ENCODE assay signal across 25 cellular contexts in genomic region chr17:80798595-80799552, GRCh38.
DNase-seq lines count a peak whose midpoint lies in the region; ATAC-seq, FAIRE-seq and TF ChIP-seq lines count a peak whose summit lies in the region.
"Had no signal": no experiment of that assay in that cellular context is flagged by ENCODE, and none has a peak within 500 bp of the region (broad histone marks: within the 10 kb centered on the region; RNA-seq: fewer than 3 reads in every experiment).

No MANE protein-coding gene starts in this region.

- H3K27ac ChIP-seq in H9 (ENCODE audit: insufficient read length, low read depth, low read length) (no peak overlapping the region), H1 (ENCODE audit: low read depth, low read length) (no peak overlapping the region), neuronal stem cell (replicated peaks; ENCODE audit: low read length) (no peak overlapping the region)
- H3K27ac ChIP-seq: breast epithelium, GM23248, upper lobe of left lung had no signal

- H3K27me3 Mint-ChIP-seq in activated CD4-positive, alpha-beta T cell treated with anti-CD3 and anti-CD28 coated beads, Interleukin-2, amount 10 ng/mL, durations not matched to agents 7 days and 5 days: no peaks in the 10 kb centered on the region
- no peaks in the 10 kb centered on the region for H3K27me3 Mint-ChIP-seq in H9 (ENCODE audit: low read depth)
- H3K27me3 Mint-ChIP-seq: CD4-positive, CD25-positive, alpha-beta regulatory T cell; effector memory CD8-positive, alpha-beta T cell had no signal

- POLR2A ChIA-PET in activated CD4-positive, alpha-beta T cell treated with anti-CD3 and anti-CD28 coated beads, Interleukin-2, amount 10 ng/mL, durations not matched to agents 7 days and 5 days (lab: Charles Lee): no interaction called here
- POLR2A ChIA-PET in H1 (lab: Charles Lee; ENCODE audit: partially characterized antibody): no interaction called here

- H3K9me3 Mint-ChIP-seq in activated CD4-positive, alpha-beta T cell treated with anti-CD3 and anti-CD28 coated beads, Interleukin-2, amount 10 ng/mL, durations not matched to agents 7 days and 5 days: peaks cover 9% of the 10 kb centered on the region
- H3K9me3 Mint-ChIP-seq in H9: 0 out of 5 replicates have a peak, but pooled peaks cover 0 to 2% of the 10 kb centered on the region in 2 experiments
- H3K9me3 Mint-ChIP-seq: CD4-positive, CD25-positive, alpha-beta regulatory T cell; effector memory CD8-positive, alpha-beta T cell; stimulated activated effector memory CD8-positive, alpha-beta T cell treated with anti-CD3 and anti-CD28 coated beads, Interleukin-12 subunit alpha, Interleukin-12 subunit beta, amount 100 ng/mL, for 72 hours had no signal

- H3K36me3 Mint-ChIP-seq in activated CD4-positive, alpha-beta T cell treated with anti-CD3 and anti-CD28 coated beads, Interleukin-2, amount 10 ng/mL, durations not matched to agents 7 days and 5 days (ENCODE audit: low read depth): peaks cover 39% of the 10 kb centered on the region
- peaks cover 10 to 12% (median 11%) of the 10 kb centered on the region in 3 experiments; a peak in 6 of 7 replicates for H3K36me3 Mint-ChIP-seq in H9 (ENCODE audit: insufficient read depth in 1 of 3, low read depth in 3 of 3)

- H2BK20ac ChIP-seq in H9 (ENCODE audit: low read depth, low read length, poor library complexity, severe bottlenecking) (no peak overlapping the region), H1 (ENCODE audit: low read length) (no peak overlapping the region)

- H3K9ac ChIP-seq in H9 (ENCODE audit: extremely low read depth, insufficient read length, low read length) (no peak overlapping the region), H1 (replicated peaks in 1 of 4; ENCODE audit: extremely low read depth in 1 of 4, low read depth in 3 of 4, low read length in 3 of 4) (no peak overlapping the region), neuronal stem cell (ENCODE audit: low read depth, low read length, poor library complexity) (no peak overlapping the region)
- H3K9ac ChIP-seq: GM23248 had no signal

- no peak overlapping the region for H3K23ac ChIP-seq in H9 (ENCODE audit: insufficient read length, low read depth, low read length)
- H3K23ac ChIP-seq in H1 (ENCODE audit: insufficient read length): no peak overlapping the region
- H3K23ac ChIP-seq in neuronal stem cell (ENCODE audit: low read depth, low read length, poor library complexity): no peak overlapping the region

- no peaks in the 10 kb centered on the region for H3K79me1 ChIP-seq in H9 (ENCODE audit: insufficient read depth, low read depth, low read length, poor library complexity, severe bottlenecking)
- 0 out of 2 replicates have a peak, but pooled peaks cover 6% of the 10 kb centered on the region for H3K79me1 ChIP-seq in H1 (ENCODE audit: low read depth, low read length)
- H3K79me1 ChIP-seq in neuronal stem cell (ENCODE audit: low read depth, low read length): no peaks in the 10 kb centered on the region

- FAIRE-seq in H1 (lab: Jason Lieb, UNC): no peak
- FAIRE-seq: colon had no signal

- no peak overlapping the region for H4K5ac ChIP-seq in H9 (ENCODE audit: insufficient read length, low read depth, low read length)
- no peak overlapping the region for H4K5ac ChIP-seq in H1 (ENCODE audit: insufficient read length, low read depth, low read length)

- H2AK5ac ChIP-seq in H9 (ENCODE audit: insufficient read length, low read length): no peak overlapping the region
- H2AK5ac ChIP-seq in H1 (ENCODE audit: low read depth, low read length): no peak overlapping the region
- no peak overlapping the region for H2AK5ac ChIP-seq in neuronal stem cell (ENCODE audit: low read depth, low read length)

- H3K18ac ChIP-seq in H9 (ENCODE audit: insufficient read length, low read depth, low read length) (no peak overlapping the region), H1 (ENCODE audit: extremely low read depth, low read length) (no peak overlapping the region), neuronal stem cell (ENCODE audit: low read length) (peak overlapping the region; percentile 24)

- TF ChIP-seq EP300 in H1 (IDR thresholded peaks at IDR 0.05; ENCODE audit: borderline replicate concordance in 1 of 2, low read depth in 2 of 2, low read length in 2 of 2): no peak

- no peak for TF ChIP-seq POLR2A in H1 (IDR thresholded peaks at IDR 0.05; ENCODE audit: control extremely low read depth in 1 of 2, low read depth in 2 of 2, low read length in 2 of 2)
- no peak for TF ChIP-seq POLR2A in GM18505 (IDR thresholded peaks at IDR 0.05; ENCODE audit: borderline replicate concordance, extremely low read depth, insufficient read depth, insufficient read length)

- H3K14ac ChIP-seq in H9 (ENCODE audit: insufficient read depth, low read length) (no peak overlapping the region), H1 (ENCODE audit: insufficient read length) (no peak overlapping the region), neuronal stem cell (ENCODE audit: low read length) (no peak overlapping the region)

- no peak overlapping the region for H3K4me3 Mint-ChIP-seq in activated CD4-positive, alpha-beta T cell treated with anti-CD3 and anti-CD28 coated beads, Interleukin-2, amount 10 ng/mL, durations not matched to agents 7 days and 5 days
- H3K4me3 Mint-ChIP-seq in H9: no peak overlapping the region
- H3K4me3 Mint-ChIP-seq: CD4-positive, CD25-positive, alpha-beta regulatory T cell; effector memory CD8-positive, alpha-beta T cell; stimulated activated effector memory CD8-positive, alpha-beta T cell treated with anti-CD3 and anti-CD28 coated beads, Interleukin-12 subunit alpha, Interleukin-12 subunit beta, amount 100 ng/mL, for 72 hours had no signal

- TF ChIP-seq RAD21 in H1 (IDR thresholded peaks at IDR 0.05 in 1 of 2, conservative IDR thresholded peaks at IDR 0.05 in 1 of 2; ENCODE audit: low read depth in 2 of 2, low read length in 2 of 2): no peak

- H4K20me1 ChIP-seq in H9 (ENCODE audit: control insufficient read depth, insufficient read depth, insufficient read length): no peaks in the 10 kb centered on the region
- peaks cover 0 to 3% of the 10 kb centered on the region in 2 experiments for H4K20me1 ChIP-seq in H1 (replicated peaks in 1 of 2; ENCODE audit: control insufficient read depth in 1 of 2, insufficient read depth in 2 of 2, low read length in 2 of 2)

- CTCF ChIA-PET in activated CD4-positive, alpha-beta T cell treated with anti-CD3 and anti-CD28 coated beads, Interleukin-2, amount 10 ng/mL, durations not matched to agents 7 days and 5 days (lab: Charles Lee): no interaction called here
- CTCF ChIA-PET in H1 (lab: Charles Lee; ENCODE audit: partially characterized antibody): no interaction called here

- H3K4ac ChIP-seq in H9 (ENCODE audit: low read depth, low read length) (no peak overlapping the region), H1 (replicated peaks; ENCODE audit: insufficient read length, low read depth, low read length) (no peak overlapping the region), neuronal stem cell (ENCODE audit: low read length) (no peak overlapping the region)

- H4K91ac ChIP-seq in H9 (ENCODE audit: insufficient read length, low read depth, low read length): no peak overlapping the region
- no peak overlapping the region for H4K91ac ChIP-seq in H1 (replicated peaks; ENCODE audit: insufficient read length, low read length)
- no peak overlapping the region for H4K91ac ChIP-seq in neuronal stem cell (ENCODE audit: low read depth, low read length, poor library complexity)

- H3K36me3 ChIP-seq in H1 (ENCODE audit: control insufficient read depth in 2 of 4, insufficient read depth in 4 of 4, low read length in 3 of 4) (no peaks in the 10 kb centered on the region), neuronal stem cell (replicated peaks in 1 of 2; ENCODE audit: control insufficient read depth in 2 of 2, insufficient read depth in 2 of 2, low read length in 2 of 2) (peaks cover 2 to 14% of the 10 kb centered on the region in 2 donors)
- H3K36me3 ChIP-seq: breast epithelium, upper lobe of left lung had no signal

- no peak overlapping the region for H3T11ph ChIP-seq in H9 (ENCODE audit: low read length)

- H2BK5ac ChIP-seq in H9 (ENCODE audit: insufficient read length, low read length) (no peak overlapping the region), H1 (ENCODE audit: low read depth, low read length) (no peak overlapping the region), neuronal stem cell (ENCODE audit: low read length) (no peak overlapping the region)

- no peak overlapping the region for H2AFZ ChIP-seq in H9 (ENCODE audit: low read length)
- no peak overlapping the region for H2AFZ ChIP-seq in H1 (ENCODE audit: low read length)
- no peak overlapping the region for H2AFZ ChIP-seq in neuronal stem cell (ENCODE audit: low read length)
- H2AFZ ChIP-seq: GM23248 had no signal

- no peak overlapping the region for H4K8ac ChIP-seq in H9 (replicated peaks; ENCODE audit: insufficient read length, low read depth, low read length)
- no peak overlapping the region for H4K8ac ChIP-seq in H1 (ENCODE audit: extremely low read depth, insufficient read depth, low read length)
- H4K8ac ChIP-seq in neuronal stem cell (ENCODE audit: low read depth, low read length): no peak overlapping the region

- H3K4me1 Mint-ChIP-seq in activated CD4-positive, alpha-beta T cell treated with anti-CD3 and anti-CD28 coated beads, Interleukin-2, amount 10 ng/mL, durations not matched to agents 7 days and 5 days: peaks cover 29% of the 10 kb centered on the region
- H3K4me1 Mint-ChIP-seq in H9: peaks cover 0 to 9% of the 10 kb centered on the region in 2 experiments; a peak in 1 of 4 replicates

- no peak overlapping the region for H2BK15ac ChIP-seq in H9 (ENCODE audit: low read depth, low read length)
- peak overlapping the region; percentile 83 for H2BK15ac ChIP-seq in H1 (ENCODE audit: low read length)
- H2BK15ac ChIP-seq in neuronal stem cell (ENCODE audit: low read length): no peak overlapping the region

- H3K23me2 ChIP-seq in H9 (ENCODE audit: insufficient read length, low read depth, low read length, poor library complexity, severe bottlenecking) (no peaks in the 10 kb centered on the region), H1 (ENCODE audit: low read depth, low read length) (no peaks in the 10 kb centered on the region)

- TF ChIP-seq CTCF in H9 (conservative IDR thresholded peaks at IDR 0.05) (no peak), H1 (IDR thresholded peaks at IDR 0.05; ENCODE audit: control extremely low read depth in 1 of 3, insufficient read depth in 1 of 3, low read depth in 1 of 3, low read length in 3 of 3) (no peak)

- no peak overlapping the region for H3K4me2 ChIP-seq in H9 (ENCODE audit: insufficient read depth, insufficient read length, low read length)
- no peak overlapping the region for H3K4me2 ChIP-seq in H1 (ENCODE audit: insufficient read depth in 1 of 2, low read depth in 2 of 2, low read length in 2 of 2)
- H3K4me2 ChIP-seq in neuronal stem cell (ENCODE audit: insufficient read depth, low read length, poor library complexity, severe bottlenecking): no peak overlapping the region

- H3K9me3 ChIP-seq in H9 (ENCODE audit: control insufficient read depth, low read depth, low read length) (no peaks in the 10 kb centered on the region), H1 (ENCODE audit: insufficient read depth in 2 of 2, low read depth in 1 of 2, low read length in 1 of 2) (no peaks in the 10 kb centered on the region), neuronal stem cell (replicated peaks in 1 of 2; ENCODE audit: control insufficient read depth in 2 of 2, insufficient read depth in 1 of 2, low read depth in 1 of 2, low read length in 2 of 2) (peaks cover 1 to 4% of the 10 kb centered on the region in 2 donors)
- H3K9me3 ChIP-seq: breast epithelium, upper lobe of left lung had no signal

- no peak for DNase-seq in activated CD4-positive, alpha-beta T cell treated with anti-CD3 and anti-CD28 coated beads, Interleukin-2, amount 10 ng/mL, durations not matched to agents 7 days and 5 days
- no peak for DNase-seq in activated CD4-positive, alpha-beta T cell treated with anti-CD3 and anti-CD28 coated beads, Interleukin-2, amount 50 U/mL, for 1 hour
- DNase-seq in H9: peak; percentile 10
- DNase-seq in H1 (ENCODE audit: low read depth in 1 of 2, low spot score in 2 of 2): no peak
- DNase-seq in neuronal stem cell (ENCODE audit: low spot score): no peak
- DNase-seq: 8988T; activated CD4-positive, alpha-beta T cell treated with anti-CD3 and anti-CD28 coated beads, Interleukin-2, amount 50 U/mL, for 48 hours; activated CD4-positive, CD25-positive, alpha-beta regulatory T cell; activated gamma-delta T cell; CD4-positive, CD25-positive, alpha-beta regulatory T cell; effector memory CD8-positive, alpha-beta T cell; GM23248; NCI-H1105; NCI-H1930; RPMI8226; stimulated activated CD4-positive, alpha-beta T cell treated with anti-CD3 and anti-CD28 coated beads, Interleukin-4, amount 100 ng/mL, for 24 hours; T-helper 1 cell; upper lobe of left lung had no signal

- no peak for ATAC-seq in HG02840 (IDR thresholded peaks at IDR 0.05; ENCODE audit: low FRiP score, unreplicated experiment)
- no peak for ATAC-seq in HG02588 (IDR thresholded peaks at IDR 0.05; ENCODE audit: unreplicated experiment)
- no peak for ATAC-seq in GM18505 (IDR thresholded peaks at IDR 0.05; ENCODE audit: unreplicated experiment)
- ATAC-seq: effector memory CD8-positive, alpha-beta T cell; sciatic nerve; stimulated activated effector memory CD8-positive, alpha-beta T cell treated with anti-CD3 and anti-CD28 coated beads, Interleukin-12 subunit alpha, Interleukin-12 subunit beta, amount 100 ng/mL, for 72 hours had no signal

- H2BK120ac ChIP-seq in H9 (ENCODE audit: low read depth, low read length, poor library complexity, severe bottlenecking) (no peak overlapping the region), H1 (replicated peaks; ENCODE audit: low read depth, low read length) (no peak overlapping the region), neuronal stem cell (ENCODE audit: low read depth, low read length) (no peak overlapping the region)

- no peaks in the 10 kb centered on the region for H3K27me3 ChIP-seq in H9 (ENCODE audit: insufficient read depth, low read length)
- H3K27me3 ChIP-seq in H1 (replicated peaks in 1 of 4; ENCODE audit: control insufficient read depth in 3 of 4, extremely low read depth in 1 of 4, insufficient read depth in 3 of 4, low read length in 3 of 4): no peaks in the 10 kb centered on the region
- no peaks in the 10 kb centered on the region for H3K27me3 ChIP-seq in neuronal stem cell (ENCODE audit: control insufficient read depth in 3 of 3, insufficient read depth in 3 of 3, low read depth in 1 of 3, low read length in 3 of 3)
- H3K27me3 ChIP-seq: breast epithelium, upper lobe of left lung had no signal

- H2BK12ac ChIP-seq in H9 (ENCODE audit: insufficient read length, low read depth, low read length) (no peak overlapping the region), H1 (ENCODE audit: low read depth, low read length) (no peak overlapping the region), neuronal stem cell (ENCODE audit: low read length) (no peak overlapping the region)

- H3K4me1 ChIP-seq in H9 (ENCODE audit: insufficient read depth, low read length) (no peaks in the 10 kb centered on the region), H1 (replicated peaks in 1 of 4; ENCODE audit: control insufficient read depth in 3 of 4, insufficient read depth in 4 of 4, low read length in 3 of 4) (no peaks in the 10 kb centered on the region), neuronal stem cell (ENCODE audit: control insufficient read depth in 2 of 2, insufficient read depth in 1 of 2, low read depth in 1 of 2, low read length in 2 of 2) (peaks cover 3 to 5% of the 10 kb centered on the region in 2 donors)
- H3K4me1 ChIP-seq: breast epithelium had no signal

- 100% methylated on average over 1 of the region's 25 CpGs for WGBS in H9 (ENCODE audit: extremely low coverage, insufficient read length, low lambda C conversion rate)
- WGBS in H1 (ENCODE audit: extremely low coverage in 1 of 2, insufficient coverage in 1 of 2, insufficient read length in 1 of 2, insufficient replicate concordance in 2 of 2, low coverage in 1 of 2, low lambda C conversion rate in 2 of 2, missing lambda C conversion rate in 1 of 2), 2 experiments: 90% methylated on average over 25 of the region's 25 CpGs; no CpG with 5 or more reads in 1 of the 2 experiments
- WGBS in neuronal stem cell (ENCODE audit: extremely low coverage in 2 of 2, insufficient read length in 2 of 2, insufficient replicate concordance in 1 of 2), 2 donors: 100% methylated on average over 1 of the region's 25 CpGs; no CpG with 5 or more reads in 1 of the 2 donors

- H3K56ac ChIP-seq in H9 (ENCODE audit: insufficient read length, low read depth, low read length) (no peak overlapping the region), H1 (replicated peaks; ENCODE audit: insufficient read length, low read depth, low read length) (no peak overlapping the region)

- H3K4me3 ChIP-seq in H1 (ENCODE audit: extremely low read depth in 1 of 4, insufficient read depth in 2 of 4, low read depth in 3 of 4, low read length in 4 of 4): no peak overlapping the region
- H3K4me3 ChIP-seq in neuronal stem cell (ENCODE audit: low read length in 2 of 2): no peak overlapping the region
- H3K4me3 ChIP-seq: breast epithelium, GM23248, upper lobe of left lung had no signal

- H3K27ac Mint-ChIP-seq in activated CD4-positive, alpha-beta T cell treated with anti-CD3 and anti-CD28 coated beads, Interleukin-2, amount 10 ng/mL, durations not matched to agents 7 days and 5 days: peak overlapping the region; percentile 31
- H3K27ac Mint-ChIP-seq in H9: peak overlapping the region in 1 of 3 experiments; percentile 61; a peak in 2 of 7 replicates
- H3K27ac Mint-ChIP-seq: CD4-positive, CD25-positive, alpha-beta regulatory T cell; effector memory CD8-positive, alpha-beta T cell; stimulated activated effector memory CD8-positive, alpha-beta T cell treated with anti-CD3 and anti-CD28 coated beads, Interleukin-12 subunit alpha, Interleukin-12 subunit beta, amount 100 ng/mL, for 72 hours had no signal

- H3K79me2 ChIP-seq in H9 (ENCODE audit: insufficient read depth, low read length) (no peaks in the 10 kb centered on the region), H1 (ENCODE audit: control insufficient read depth in 1 of 2, insufficient read depth in 2 of 2, low read length in 2 of 2) (no peaks in the 10 kb centered on the region)
